In genomic region chr3:160956785-160957184, GRCh38 we compare ENCODE assay signal across 8 cellular contexts.
A peak's percentile ranks its signal among the peaks of the same experiment; 100 is the strongest.
DNase-seq lines count a peak whose midpoint lies in the region; ATAC-seq and TF ChIP-seq lines count a peak whose summit lies in the region.

No MANE protein-coding gene starts in this region.

- no peak overlapping the region for H3K9ac ChIP-seq in SU-DHL-6 (ENCODE audit: low read length)

- H3K79me2 ChIP-seq in SU-DHL-6 (ENCODE audit: insufficient read depth, low read length), result no peaks in the 10 kb centered on the region

- peak; percentile 51 for ATAC-seq in activated CD8-positive, alpha-beta memory T cell treated with anti-CD3 and anti-CD28 coated beads, Interleukin-2, amount 10 ng/mL, durations not matched to agents 7 days and 5 days
- ATAC-seq in HG02981 (IDR thresholded peaks at IDR 0.05; ENCODE audit: unreplicated experiment) (peak; percentile 92), lung (ENCODE audit: insufficient read depth, low FRiP score) (no peak)
- no peak for ATAC-seq in naive thymus-derived CD8-positive, alpha-beta T cell
- ATAC-seq in CD4-positive, alpha-beta T cell (ENCODE audit: poor library complexity), result no peak

- H3K27ac ChIP-seq in SU-DHL-6 (ENCODE audit: low read depth, low read length) (no peak overlapping the region), lung (ENCODE audit: low read depth in 1 of 2, low read length in 1 of 2) (no peak overlapping the region)
- H3K27ac ChIP-seq in CD4-positive, alpha-beta T cell (ENCODE audit: low read depth, low read length), result no peak overlapping the region

- no peaks in the 10 kb centered on the region for H4K20me1 ChIP-seq in SU-DHL-6 (ENCODE audit: low read depth, low read length)

- no peak overlapping the region for H3K27ac Mint-ChIP-seq in activated CD8-positive, alpha-beta memory T cell treated with anti-CD3 and anti-CD28 coated beads, Interleukin-2, amount 10 ng/mL, durations not matched to agents 7 days and 5 days
- no peak overlapping the region for H3K27ac Mint-ChIP-seq in naive thymus-derived CD8-positive, alpha-beta T cell
- H3K27ac Mint-ChIP-seq in CD4-positive, alpha-beta T cell, result no peak overlapping the region

- H3K27me3 ChIP-seq in SU-DHL-6 (ENCODE audit: low read length) (no peaks in the 10 kb centered on the region), lung (ENCODE audit: control insufficient read depth, insufficient read depth) (no peaks in the 10 kb centered on the region)
- H3K27me3 ChIP-seq in CD4-positive, alpha-beta T cell (ENCODE audit: control insufficient read depth, insufficient read depth, low read length), result no peaks in the 10 kb centered on the region

- H3F3A ChIP-seq in SU-DHL-6 (ENCODE audit: insufficient read depth), result no peaks in the 10 kb centered on the region

- no peaks in the 10 kb centered on the region for H3K36me3 ChIP-seq in SU-DHL-6 (ENCODE audit: low read length)
- no peaks in the 10 kb centered on the region for H3K36me3 ChIP-seq in lung (ENCODE audit: control insufficient read depth in 2 of 2, insufficient read depth in 2 of 2, low read length in 2 of 2)

- no peak overlapping the region for H2AFZ ChIP-seq in SU-DHL-6 (ENCODE audit: low read depth, low read length, severe bottlenecking)

- TF ChIP-seq CTCF in SU-DHL-6 (IDR thresholded peaks at IDR 0.05; ENCODE audit: insufficient read depth, low read length, poor library complexity, severe bottlenecking), result peak; percentile 10
- TF ChIP-seq CTCF in lung (IDR thresholded peaks at IDR 0.05; ENCODE audit: control extremely low read depth, extremely low read depth), result peak; percentile 20
- TF ChIP-seq CTCF in CD4-positive, alpha-beta T cell (IDR thresholded peaks at IDR 0.05), result no peak

- no peaks in the 10 kb centered on the region for H3K9me3 Mint-ChIP-seq in activated CD8-positive, alpha-beta memory T cell treated with anti-CD3 and anti-CD28 coated beads, Interleukin-2, amount 10 ng/mL, durations not matched to agents 7 days and 5 days (ENCODE audit: low read depth)
- no peaks in the 10 kb centered on the region for H3K9me3 Mint-ChIP-seq in naive thymus-derived CD8-positive, alpha-beta T cell
- no peaks in the 10 kb centered on the region for H3K9me3 Mint-ChIP-seq in CD4-positive, alpha-beta T cell

- H3K4me1 ChIP-seq in lung (ENCODE audit: control insufficient read depth in 2 of 2, insufficient read depth in 2 of 2, low read length in 2 of 2), result peaks cover 0 to 6% of the 10 kb centered on the region in 2 donors

- DNase-seq in activated CD8-positive, alpha-beta memory T cell treated with anti-CD3 and anti-CD28 coated beads, Interleukin-2, amount 10 ng/mL, durations not matched to agents 7 days and 5 days, result no peak
- no peak for DNase-seq in activated CD8-positive, alpha-beta memory T cell treated with anti-CD3 and anti-CD28 coated beads, Interleukin-2, amount 50 U/mL, for 4 hours
- DNase-seq in lung (ENCODE audit: low spot score) (no peak), NCI-H524 treated with DMSO at 0.1 percent for 48 hours (lab: John Stamatoyannopoulos, UW) (no peak)
- DNase-seq in naive thymus-derived CD8-positive, alpha-beta T cell, result no peak
- DNase-seq in CD4-positive, alpha-beta T cell, result no peak

- H3K4me1 Mint-ChIP-seq in activated CD8-positive, alpha-beta memory T cell treated with anti-CD3 and anti-CD28 coated beads, Interleukin-2, amount 10 ng/mL, durations not matched to agents 7 days and 5 days, result no peaks in the 10 kb centered on the region
- H3K4me1 Mint-ChIP-seq in naive thymus-derived CD8-positive, alpha-beta T cell, result no peaks in the 10 kb centered on the region
- no peaks in the 10 kb centered on the region for H3K4me1 Mint-ChIP-seq in CD4-positive, alpha-beta T cell (ENCODE audit: low read depth)

- intact Hi-C loops in CD4-positive, alpha-beta T cell (cut with DNase I, micrococcal nuclease), result no loop called here

- H3K4me3 ChIP-seq in SU-DHL-6 (ENCODE audit: insufficient read depth, low read length, poor library complexity, severe bottlenecking) (no peak overlapping the region), lung (no peak overlapping the region)

- no peak overlapping the region for H3K4me2 ChIP-seq in SU-DHL-6 (ENCODE audit: low read depth, low read length, poor library complexity, severe bottlenecking)

- H3K4me3 Mint-ChIP-seq in activated CD8-positive, alpha-beta memory T cell treated with anti-CD3 and anti-CD28 coated beads, Interleukin-2, amount 10 ng/mL, durations not matched to agents 7 days and 5 days, result no peak overlapping the region
- H3K4me3 Mint-ChIP-seq in naive thymus-derived CD8-positive, alpha-beta T cell, result no peak overlapping the region
- H3K4me3 Mint-ChIP-seq in CD4-positive, alpha-beta T cell, result no peak overlapping the region

- H3K9me3 ChIP-seq in SU-DHL-6 (ENCODE audit: insufficient read depth, low read length) (no peaks in the 10 kb centered on the region), lung (ENCODE audit: control insufficient read depth in 2 of 2, insufficient read depth in 1 of 2, low read length in 1 of 2) (no peaks in the 10 kb centered on the region)
- H3K9me3 ChIP-seq in CD4-positive, alpha-beta T cell (ENCODE audit: control insufficient read depth, low read length), result no peaks in the 10 kb centered on the region

- CTCF ChIA-PET in activated CD8-positive, alpha-beta memory T cell treated with anti-CD3 and anti-CD28 coated beads, Interleukin-2, amount 10 ng/mL, durations not matched to agents 7 days and 5 days (lab: Charles Lee), result interaction anchor here (0.7 to 2.1 kb wide), 6 partner anchors 9 to 318 kb away, joined by 3 to 8 read pairs (median 4); partner anchors contain the start of gene B3GALNT1
- CTCF ChIA-PET in CD4-positive, alpha-beta T cell (lab: Charles Lee), result interaction anchor here (1.6 kb wide), 1 partner anchor 20 kb away, joined by 3 read pairs; no protein-coding TSS in a partner anchor

- H3K9me2 ChIP-seq in SU-DHL-6 (replicated peaks; ENCODE audit: insufficient read depth, low read length), result no peaks in the 10 kb centered on the region

- no peaks in the 10 kb centered on the region for H3K36me3 Mint-ChIP-seq in activated CD8-positive, alpha-beta memory T cell treated with anti-CD3 and anti-CD28 coated beads, Interleukin-2, amount 10 ng/mL, durations not matched to agents 7 days and 5 days
- no peaks in the 10 kb centered on the region for H3K36me3 Mint-ChIP-seq in naive thymus-derived CD8-positive, alpha-beta T cell
- no peaks in the 10 kb centered on the region for H3K36me3 Mint-ChIP-seq in CD4-positive, alpha-beta T cell (ENCODE audit: low read depth)

- POLR2A ChIA-PET in naive thymus-derived CD8-positive, alpha-beta T cell (lab: Charles Lee), result no interaction called here
- POLR2A ChIA-PET in CD4-positive, alpha-beta T cell (lab: Charles Lee), result no interaction called here

- peaks cover 5% of the 10 kb centered on the region for H3K27me3 Mint-ChIP-seq in activated CD8-positive, alpha-beta memory T cell treated with anti-CD3 and anti-CD28 coated beads, Interleukin-2, amount 10 ng/mL, durations not matched to agents 7 days and 5 days
- peaks cover 0 to 20% (median 5%) of the 10 kb centered on the region in 5 donors for H3K27me3 Mint-ChIP-seq in naive thymus-derived CD8-positive, alpha-beta T cell
- no peaks in the 10 kb centered on the region for H3K27me3 Mint-ChIP-seq in CD4-positive, alpha-beta T cell

Comparison
In these comparisons a context has a peak if more than half of its experiments do, and no peak if none do; other contexts are left out.
1. ATAC-seq: peak in activated CD8-positive, alpha-beta memory T cell treated with anti-CD3 and anti-CD28 coated beads, Interleukin-2, amount 10 ng/mL, durations not matched to agents 7 days and 5 days (single experiment) and HG02981 (single experiment); none in lung (single experiment), naive thymus-derived CD8-positive, alpha-beta T cell (0 of 2) and CD4-positive, alpha-beta T cell (single experiment).